18 cellular contexts compared by ENCODE assay signal in genomic region chr12:268483-268840, GRCh38. TPM values are rescaled to one million over a fixed set of nuclear protein-coding genes. Genes with fewer than 3 reads are reported as not detected.
DNase-seq lines count a peak whose midpoint lies in the region; ATAC-seq lines count a peak whose summit lies in the region.
"Had no signal": no experiment of that assay in that cellular context is flagged by ENCODE, and none has a peak within 500 bp of the region (broad histone marks: within the 10 kb centered on the region; RNA-seq: fewer than 3 reads in every experiment).

No MANE protein-coding gene starts in this region.

- intact Hi-C loops in left ventricle myocardium superior (cut with micrococcal nuclease) (no loop called here), cardiac septum (cut with DNase I) (no loop called here)

- H3K27ac ChIP-seq in angular gyrus (ENCODE audit: low read depth, low read length), result peak overlapping the region; percentile 41

- peak; percentile 29 for ATAC-seq in left ventricle myocardium superior
- ATAC-seq in left lobe of liver, result peak; percentile 18

- no peak for DNase-seq in left ventricle myocardium superior
- DNase-seq in cardiac septum (ENCODE audit: low spot score), result no peak
- no peak for DNase-seq in left lobe of liver (ENCODE audit: low spot score)
- DNase-seq in activated naive CD4-positive, alpha-beta T cell (lab: John Stamatoyannopoulos, UW), result no peak
- no peak for DNase-seq in COLO668 (lab: John Stamatoyannopoulos, UW; ENCODE audit: unreplicated experiment)
- DNase-seq in effector CD4-positive, alpha-beta T cell, result no peak
- DNase-seq: COR-L47, DMS 273 treated with DMSO at 0.1 percent for 48 hours, DND-41, NCI-H187, NCI-H2171, NCI-H446 treated with DMSO at 0.1 percent for 48 hours, NCI-H774, SHP77 had no signal

RNA-seq across cellular contexts. Expression of gene SLC6A13, which starts 5.8 kb away (rescaled TPM):
- total RNA-seq in left ventricle myocardium superior (1.9 TPM), cardiac septum (6.1 TPM), left lobe of liver (91.6 TPM)
- total RNA-seq: HT-29, M059J had no signal

RNA-seq across cellular contexts. Expression of gene SLC6A12, which starts 54.5 kb away (rescaled TPM):
- total RNA-seq in left ventricle myocardium superior (1.2 TPM), cardiac septum (2.7 TPM), left lobe of liver (72.6 TPM)
- total RNA-seq: HT-29, M059J, OCI-LY7 had no signal

Comparison
In these comparisons a context has a peak if more than half of its experiments do, and no peak if none do; other contexts are left out.
1. RNA of gene SLC6A13, which starts 5.8 kb away (total RNA-seq): 91.6 TPM in left lobe of liver (single experiment); 6.1 TPM in cardiac septum (single experiment) and 1.9 TPM in left ventricle myocardium superior (single experiment); every median in the first group is over 10 times any median in the second.
2. RNA of gene SLC6A12, which starts 54.5 kb away (total RNA-seq): 72.6 TPM in left lobe of liver (single experiment); 2.7 TPM in cardiac septum (single experiment) and 1.2 TPM in left ventricle myocardium superior (single experiment); every median in the first group is over 10 times any median in the second.